ENCODE assay signal across 13 cellular contexts in the genomic region with DNA sequence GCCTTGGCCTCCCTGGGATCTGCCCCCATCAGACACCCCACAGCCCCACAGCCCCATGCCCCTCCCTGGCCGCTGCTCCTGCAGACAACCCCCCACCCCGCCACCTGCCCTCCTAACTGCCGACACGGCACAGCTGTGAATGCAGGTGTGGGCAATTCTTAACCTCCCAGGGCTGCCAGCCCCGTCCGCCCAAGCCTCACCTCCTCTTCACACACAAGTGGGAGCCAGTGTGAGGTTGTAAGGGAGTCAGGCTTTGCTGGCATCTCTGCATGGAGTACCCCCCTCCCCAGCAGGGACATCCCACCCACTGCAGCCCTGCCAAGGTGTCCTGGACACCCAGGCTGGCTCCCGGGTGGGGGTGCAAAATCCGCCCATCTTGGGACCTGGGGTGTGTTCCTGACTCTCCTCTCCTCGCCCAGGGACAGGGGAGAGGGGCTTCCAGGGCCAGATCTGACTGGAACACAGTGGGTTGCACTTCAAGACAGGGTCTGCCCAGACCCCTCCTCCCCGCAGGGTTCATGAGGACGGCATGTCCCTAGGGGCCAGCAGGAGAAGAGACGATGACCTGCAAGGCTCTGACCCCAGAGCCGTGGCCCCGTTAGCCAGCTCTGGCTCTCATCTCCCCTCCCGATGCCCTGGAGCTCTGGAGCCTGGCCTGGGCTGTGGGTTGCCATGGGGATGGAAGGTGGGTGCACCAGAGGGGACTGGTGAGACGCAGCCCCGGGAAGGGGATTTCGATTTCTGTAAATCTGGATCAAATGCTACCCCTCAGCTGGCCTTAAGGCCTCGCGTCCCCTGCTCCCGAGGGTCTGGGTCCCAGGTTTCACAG. TPM values are rescaled to one million over a fixed set of nuclear protein-coding genes. Genes with fewer than 3 reads are reported as not detected.
DNase-seq lines count a peak whose midpoint lies in the region; ATAC-seq and TF ChIP-seq lines count a peak whose summit lies in the region.
"Had no signal": no experiment of that assay in that cellular context is flagged by ENCODE, and none has a peak within 500 bp of the region (broad histone marks: within the 10 kb centered on the region; RNA-seq: fewer than 3 reads in every experiment).

No MANE protein-coding gene starts in this region.

- no peak overlapping the region for H3K27ac ChIP-seq in colonic mucosa
- H3K27ac ChIP-seq: 22Rv1, cardiac muscle cell had no signal

- H3K9ac ChIP-seq in colonic mucosa (ENCODE audit: low read depth in 2 of 2, low read length in 2 of 2), result no peak overlapping the region

- no peaks in the 10 kb centered on the region for H3K36me3 ChIP-seq in colonic mucosa
- H3K36me3 ChIP-seq: cardiac muscle cell, esophagus muscularis mucosa had no signal

- H3K4me3 ChIP-seq in colonic mucosa, result no peak overlapping the region
- H3K4me3 ChIP-seq: cardiac muscle cell, GM23338 had no signal

- H3K9me3 ChIP-seq in colonic mucosa, result no peaks in the 10 kb centered on the region
- H3K9me3 ChIP-seq: esophagus muscularis mucosa, tibial nerve had no signal

- ATAC-seq in left ventricle myocardium superior (no peak), HG02970 (IDR thresholded peaks at IDR 0.05; ENCODE audit: low FRiP score, unreplicated experiment) (no peak)

- H3K4me1 ChIP-seq in colonic mucosa, result no peaks in the 10 kb centered on the region

- intact Hi-C loops in left ventricle myocardium superior (cut with micrococcal nuclease) (no loop called here), colonic mucosa (cut with DNase I) (no loop called here)

- peaks cover 9% of the 10 kb centered on the region for H3K27me3 ChIP-seq in colonic mucosa
- H3K27me3 ChIP-seq: cardiac muscle cell had no signal

- TF ChIP-seq CTCF in colonic mucosa (IDR thresholded peaks at IDR 0.05), result no peak

- DNase-seq in DMS153 (lab: John Stamatoyannopoulos, UW) (peak; percentile 29), DMS153 treated with DMSO at 0.1 percent for 48 hours (lab: John Stamatoyannopoulos, UW; ENCODE audit: unreplicated experiment) (no peak), COLO668 (lab: John Stamatoyannopoulos, UW; ENCODE audit: unreplicated experiment) (peak; percentile 90), NCI-H748 (lab: John Stamatoyannopoulos, UW; ENCODE audit: unreplicated experiment) (peak; percentile 86), left ventricle myocardium superior (peak; percentile 10), colonic mucosa (no peak)
- DNase-seq in stimulated activated CD4-positive, alpha-beta T cell treated with anti-CD3 and anti-CD28 coated beads, Interleukin-12 subunit alpha, Interleukin-12 subunit beta, amount 100 ng/mL, for 4 hours, result no peak

RNA-seq across cellular contexts. Expression of a gene that starts 34.4 kb away (rescaled TPM):
- total RNA-seq in left ventricle myocardium superior (0.64 TPM), colonic mucosa (1 to 10 TPM in 1 of 2 donors, under 1 TPM in 1; 0.66 to 1.3 TPM)

Comparison
In these comparisons a context has a peak if more than half of its experiments do, and no peak if none do; other contexts are left out.
1. DNase-seq: peak in DMS153 (single experiment), COLO668 (single experiment), NCI-H748 (single experiment) and left ventricle myocardium superior (single experiment); none in DMS153 treated with DMSO at 0.1 percent for 48 hours (single experiment), stimulated activated CD4-positive, alpha-beta T cell treated with anti-CD3 and anti-CD28 coated beads, Interleukin-12 subunit alpha, Interleukin-12 subunit beta, amount 100 ng/mL, for 4 hours (single experiment) and colonic mucosa (single experiment).